Comparison of ENCODE assay signal across 15 cellular contexts in the genomic region with DNA sequence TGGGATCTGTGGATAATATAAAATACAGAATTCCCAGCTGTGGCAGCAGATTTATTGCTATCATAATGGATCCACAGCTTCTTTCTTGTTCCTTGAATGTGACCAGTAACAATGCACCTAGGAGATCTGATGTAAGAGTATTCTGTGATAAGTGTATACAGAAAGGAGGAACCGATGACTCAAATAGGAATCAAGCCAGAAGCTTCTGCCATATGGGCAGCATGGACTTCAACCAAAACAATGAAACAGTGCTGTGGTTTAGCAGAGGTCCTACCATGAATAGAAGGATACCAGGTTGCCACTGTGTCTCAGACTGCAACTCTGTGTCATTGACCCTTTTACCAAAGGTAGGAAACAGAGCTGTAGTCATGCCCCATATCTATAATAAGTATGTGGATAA.
DNase-seq lines count a peak whose midpoint lies in the region; ATAC-seq and TF ChIP-seq lines count a peak whose summit lies in the region.
"Had no signal": no experiment of that assay in that cellular context is flagged by ENCODE, and none has a peak within 500 bp of the region (broad histone marks: within the 10 kb centered on the region; RNA-seq: fewer than 3 reads in every experiment).

No MANE protein-coding gene starts in this region.

- H3K27me3 ChIP-seq in Caco-2 (replicated peaks; ENCODE audit: control insufficient read depth, insufficient read depth, low read length), result no peaks in the 10 kb centered on the region
- H3K27me3 ChIP-seq: heart left ventricle, pancreas had no signal

- ATAC-seq in HG03442 (IDR thresholded peaks at IDR 0.05; ENCODE audit: unreplicated experiment), result peak; percentile 69
- ATAC-seq: heart left ventricle, pancreas had no signal

- no TSS peak for BruUV-seq in Caco-2 (replicated peaks; lab: Mats Ljungman, UMichigan)

- H3K36me3 Mint-ChIP-seq in Caco-2 (ENCODE audit: insufficient read depth, unreplicated experiment), result no peaks in the 10 kb centered on the region
- H3K36me3 Mint-ChIP-seq: CD8-positive, alpha-beta memory T cell had no signal

- H3K4me1 ChIP-seq in Caco-2, result no peaks in the 10 kb centered on the region
- H3K4me1 ChIP-seq: heart left ventricle, pancreas had no signal

- DNase-seq in GM12865 (ENCODE audit: low read depth), result peak; percentile 10
- DNase-seq in astrocyte of the spinal cord (ENCODE audit: low read depth, low spot score), result peak; percentile 83
- DNase-seq in myocyte (ENCODE audit: low read depth), result peak; percentile 8
- DNase-seq in ACHN, result no peak
- no peak for DNase-seq in stimulated activated CD4-positive, alpha-beta T cell treated with anti-CD3 and anti-CD28 coated beads, Interleukin-4, amount 100 ng/mL, for 1 hour
- DNase-seq in DMS79 treated with DMSO at 0.1 percent for 48 hours (lab: John Stamatoyannopoulos, UW), result no peak
- DNase-seq in Caco-2, result no peak
- DNase-seq: activated CD4-positive, alpha-beta T cell treated with anti-CD3 and anti-CD28 coated beads, Interleukin-2, amount 50 U/mL, for 4 hours; activated gamma-delta T cell treated with Interleukin-2 at 50 U/mL for 16 hours; CD8-positive, alpha-beta memory T cell; heart left ventricle; NCI-H1105 treated with DMSO at 0.1 percent for 48 hours; pancreas had no signal

- H3K4me3 ChIP-seq in GM12865 (ENCODE audit: low read depth, low read length) (no peak overlapping the region), astrocyte of the spinal cord (ENCODE audit: low read depth, low read length) (no peak overlapping the region), Caco-2 (ENCODE audit: low read depth, low read length) (no peak overlapping the region)
- H3K4me3 ChIP-seq: coronary artery, heart left ventricle, pancreas had no signal

- H3K4me3 Mint-ChIP-seq in Caco-2 (ENCODE audit: unreplicated experiment), result no peak overlapping the region
- H3K4me3 Mint-ChIP-seq: CD8-positive, alpha-beta memory T cell had no signal

- TF ChIP-seq CTCF in GM12865 (IDR thresholded peaks at IDR 0.05; ENCODE audit: insufficient read depth, low read depth, low read length, missing control alignments), result no peak
- no peak for TF ChIP-seq CTCF in astrocyte of the spinal cord (IDR thresholded peaks at IDR 0.05; ENCODE audit: low read depth, low read length)
- no peak for TF ChIP-seq CTCF in Caco-2 (IDR thresholded peaks at IDR 0.05; ENCODE audit: insufficient read depth in 1 of 2, low read depth in 1 of 2, low read length in 1 of 2, severe bottlenecking in 1 of 2, unreplicated experiment in 1 of 2)

- no peaks in the 10 kb centered on the region for H3K36me3 ChIP-seq in Caco-2 (ENCODE audit: control insufficient read depth, insufficient read depth, low read length)
- H3K36me3 ChIP-seq: heart left ventricle, pancreas had no signal

- H3K27ac Mint-ChIP-seq in Caco-2 (ENCODE audit: unreplicated experiment), result no peak overlapping the region
- H3K27ac Mint-ChIP-seq: CD8-positive, alpha-beta memory T cell had no signal

- no peaks in the 10 kb centered on the region for H3K9me3 ChIP-seq in Caco-2
- H3K9me3 ChIP-seq: heart left ventricle, pancreas had no signal

- CTCF ChIA-PET in Caco-2 (lab: Charles Lee), result interaction anchor here (1.0 kb wide), 1 partner anchor 40 kb away, joined by 3 read pairs; no protein-coding TSS in a partner anchor

- peaks cover 21% of the 10 kb centered on the region for H3K27me3 Mint-ChIP-seq in Caco-2 (ENCODE audit: insufficient read depth, unreplicated experiment)
- H3K27me3 Mint-ChIP-seq: CD8-positive, alpha-beta memory T cell had no signal

- H3K9me3 Mint-ChIP-seq in Caco-2 (ENCODE audit: unreplicated experiment), result no peaks in the 10 kb centered on the region

- POLR2A ChIA-PET in Caco-2 (lab: Charles Lee), result no interaction called here

- in situ Hi-C loops in astrocyte of the spinal cord (cut with HindIII; ENCODE audit: low sequenced_read_pairs), result no loop called here
- in situ Hi-C loops in ACHN (cut with HindIII; ENCODE audit: low pct_ligation_motif_present, low pct_unique_long_range_greater_than_20kb, low sequenced_read_pairs), result no loop called here

- H3K4me1 Mint-ChIP-seq in Caco-2 (ENCODE audit: low read depth, unreplicated experiment), result no peaks in the 10 kb centered on the region
- H3K4me1 Mint-ChIP-seq: CD8-positive, alpha-beta memory T cell had no signal

- intact Hi-C loops in Caco-2 (cut with micrococcal nuclease; ENCODE audit: unreplicated experiment), result no loop called here

Comparison
In these comparisons a context has a peak if more than half of its experiments do, and no peak if none do; other contexts are left out.
1. DNase-seq: peak in GM12865 (single experiment), astrocyte of the spinal cord (single experiment) and myocyte (single experiment); none in ACHN (single experiment), stimulated activated CD4-positive, alpha-beta T cell treated with anti-CD3 and anti-CD28 coated beads, Interleukin-4, amount 100 ng/mL, for 1 hour (single experiment), DMS79 treated with DMSO at 0.1 percent for 48 hours (single experiment) and Caco-2 (0 of 2).